Comparison of ENCODE assay signal across 8 cellular contexts in genomic region chr2:231780909-231781797, GRCh38. TPM values are rescaled to one million over a fixed set of nuclear protein-coding genes. Genes with fewer than 3 reads are reported as not detected.
DNase-seq lines count a peak whose midpoint lies in the region; ATAC-seq and TF ChIP-seq lines count a peak whose summit lies in the region.

Gene PDE6D, minus strand, starts transcription at chr2:231781282. Its CDS starts 168 bp downstream, at chr2:231781114.

- 0 to 1% (median 0%) methylated on average over 40 to 67 of the region's 67 CpGs for WGBS in ovary, 3 donors
- 1 to 3% methylated on average over 17 to 31 of the region's 67 CpGs for WGBS in thyroid gland, 2 donors

- H3K4me3 ChIP-seq in GM12865 (ENCODE audit: low read depth, low read length) (peak within 1 kb of the TSS; percentile 83), ovary (peak within 1 kb of the TSS; percentile 83), thyroid gland (replicated peaks in 1 of 3) (peak within 1 kb of the TSS; percentile 38 to 91 (median 77))

- H3K27ac ChIP-seq in ovary, result peak within 1 kb of the TSS; percentile 43 to 69
- peak within 1 kb of the TSS; percentile 59 to 91 (median 88) for H3K27ac ChIP-seq in thyroid gland

- H3K36me3 ChIP-seq in ovary (no peaks in the 10 kb centered on the region), thyroid gland (no peaks in the 10 kb centered on the region)

- peak within 1 kb of the TSS; percentile 95 for H3K4me3 Mint-ChIP-seq in activated naive CD8-positive, alpha-beta T cell treated with anti-CD3 and anti-CD28 coated beads, Interleukin-2, amount 50 U/mL, for 24 hours

- H3K4me1 Mint-ChIP-seq in activated naive CD8-positive, alpha-beta T cell treated with anti-CD3 and anti-CD28 coated beads, Interleukin-2, amount 50 U/mL, for 24 hours, result peaks cover 54% of the 10 kb centered on the region

- TF ChIP-seq POLR2A in ovary (IDR thresholded peaks at IDR 0.05), result peak; percentile 84
- TF ChIP-seq POLR2A in thyroid gland (IDR thresholded peaks at IDR 0.05), result peak in 1 of 2 donors; percentile 92

- H3K27me3 Mint-ChIP-seq in activated naive CD8-positive, alpha-beta T cell treated with anti-CD3 and anti-CD28 coated beads, Interleukin-2, amount 50 U/mL, for 24 hours, result no peaks in the 10 kb centered on the region

- H3K9me3 Mint-ChIP-seq in activated naive CD8-positive, alpha-beta T cell treated with anti-CD3 and anti-CD28 coated beads, Interleukin-2, amount 50 U/mL, for 24 hours, result no peaks in the 10 kb centered on the region

- no peaks in the 10 kb centered on the region for H3K36me3 Mint-ChIP-seq in activated naive CD8-positive, alpha-beta T cell treated with anti-CD3 and anti-CD28 coated beads, Interleukin-2, amount 50 U/mL, for 24 hours (ENCODE audit: low read depth)

- TF ChIP-seq CTCF in GM12865 (IDR thresholded peaks at IDR 0.05; ENCODE audit: insufficient read depth, low read depth, low read length, missing control alignments), result no peak
- no peak for TF ChIP-seq CTCF in ovary (IDR thresholded peaks at IDR 0.05)
- TF ChIP-seq CTCF in thyroid gland (IDR thresholded peaks at IDR 0.05), result no peak

- TF ChIP-seq EP300 in ovary (IDR thresholded peaks at IDR 0.05), result no peak

- H3K4me1 ChIP-seq in ovary (ENCODE audit: insufficient read depth), result peaks cover 8% of the 10 kb centered on the region
- H3K4me1 ChIP-seq in thyroid gland, result peaks cover 21 to 34% of the 10 kb centered on the region in 2 donors

- H3K27me3 ChIP-seq in ovary, result no peaks in the 10 kb centered on the region
- no peaks in the 10 kb centered on the region for H3K27me3 ChIP-seq in thyroid gland

- intact Hi-C loops in Right ventricle myocardium inferior (cut with DNase I) (loop anchor here (5.0 kb wide), 1 partner anchor 69 kb away; no protein-coding TSS in a partner anchor), ovary (cut with DNase I) (loop anchor here in 1 of 4 donors (5.0 kb wide), 1 partner anchor 169 kb away; no protein-coding TSS in a partner anchor), thyroid gland (cut with DNase I) (no loop called here)

- no peaks in the 10 kb centered on the region for H3K9me3 ChIP-seq in ovary
- H3K9me3 ChIP-seq in thyroid gland, result no peaks in the 10 kb centered on the region

- peak within 1 kb of the TSS; percentile 96 for H3K27ac Mint-ChIP-seq in activated naive CD8-positive, alpha-beta T cell treated with anti-CD3 and anti-CD28 coated beads, Interleukin-2, amount 50 U/mL, for 24 hours

- DNase-seq in GM12865 (ENCODE audit: low read depth) (peak; percentile 99), NCI-H1417 treated with DMSO at 0.1 percent for 48 hours (lab: John Stamatoyannopoulos, UW) (peak; percentile 86), SW480 (ENCODE audit: low spot score) (peak; percentile 94), Right ventricle myocardium inferior (ENCODE audit: missing footprints) (peak; percentile 98), ovary (peak; percentile 97 to 99 (median 98)), thyroid gland (peak; percentile 96 to 98)
- peak; percentile 99 for DNase-seq in activated naive CD8-positive, alpha-beta T cell treated with anti-CD3 and anti-CD28 coated beads, Interleukin-2, amount 50 U/mL, for 24 hours

- ATAC-seq in HG02763 (IDR thresholded peaks at IDR 0.05; ENCODE audit: unreplicated experiment), result peak; percentile 92
- peak; percentile 92 for ATAC-seq in activated naive CD8-positive, alpha-beta T cell treated with anti-CD3 and anti-CD28 coated beads, Interleukin-2, amount 50 U/mL, for 24 hours
- peak; percentile 97 for ATAC-seq in Right ventricle myocardium inferior

RNA-seq across cellular contexts. Expression of gene PDE6D, which starts in this region (rescaled TPM):
- total RNA-seq in Right ventricle myocardium inferior (14.5 TPM), ovary (10 to 100 TPM; 13.7 to 22.9 (median 16.9) TPM), thyroid gland (10 to 100 TPM; 19.8 to 46.1 (median 28.5) TPM)
- 10 to 100 TPM; 21.6 to 32.9 TPM for polyA plus RNA-seq in ovary

Comparison
In these comparisons a context has a peak if more than half of its experiments do, and no peak if none do; other contexts are left out.
1. Peak in every context shown above with its lines: DNase-seq, ATAC-seq, H3K4me3 ChIP-seq and H3K27ac ChIP-seq.